Comparison of ENCODE assay signal across 11 cellular contexts in genomic region chr12:26940820-26941219, GRCh38. TPM values are rescaled to one million over a fixed set of nuclear protein-coding genes. Genes with fewer than 3 reads are reported as not detected.
DNase-seq lines count a peak whose midpoint lies in the region; ATAC-seq and TF ChIP-seq lines count a peak whose summit lies in the region.
"Had no signal": no experiment of that assay in that cellular context is flagged by ENCODE, and none has a peak within 500 bp of the region (broad histone marks: within the 10 kb centered on the region; RNA-seq: fewer than 3 reads in every experiment).

No MANE protein-coding gene starts in this region.

- H3K4me1 Mint-ChIP-seq in brain: peaks cover 54% of the 10 kb centered on the region
- H3K4me1 Mint-ChIP-seq in natural killer cell treated with Interleukin-12 subunit alpha and Interleukin-12 subunit beta and Interleukin-15 and Interleukin-18, amount 100 ng/mL, for 72 hours (ENCODE audit: low read depth in 2 of 2): peaks cover 37 to 75% of the 10 kb centered on the region in 2 donors

- H3K4me2 ChIP-seq in OCI-LY1 (ENCODE audit: low read length): peak overlapping the region; percentile 82

- peak overlapping the region; percentile 94 for H3K9ac ChIP-seq in OCI-LY1 (ENCODE audit: low read length)

- no peak for DNase-seq in natural killer cell treated with Interleukin-12 subunit alpha and Interleukin-12 subunit beta and Interleukin-15 and Interleukin-18, amount 100 ng/mL, for 72 hours (ENCODE audit: low spot score)
- DNase-seq in G401 (ENCODE audit: low spot score) (no peak), NCI-H1694 treated with DMSO at 0.1 percent for 48 hours (lab: John Stamatoyannopoulos, UW) (no peak), GM13977 (ENCODE audit: low spot score) (no peak)
- DNase-seq: foreskin keratinocyte, NCI-H510A, pancreas had no signal

- H3K9me3 Mint-ChIP-seq in brain: peaks cover 13 to 19% (median 16%) of the 10 kb centered on the region in 5 experiments
- no peaks in the 10 kb centered on the region for H3K9me3 Mint-ChIP-seq in natural killer cell treated with Interleukin-12 subunit alpha and Interleukin-12 subunit beta and Interleukin-15 and Interleukin-18, amount 100 ng/mL, for 72 hours

- peaks cover 41% of the 10 kb centered on the region for H3K36me3 Mint-ChIP-seq in brain
- H3K36me3 Mint-ChIP-seq in natural killer cell treated with Interleukin-12 subunit alpha and Interleukin-12 subunit beta and Interleukin-15 and Interleukin-18, amount 100 ng/mL, for 72 hours: peaks cover 9% of the 10 kb centered on the region

- H3K36me3 ChIP-seq in OCI-LY1 (ENCODE audit: insufficient read depth, low read length): peaks cover 17% of the 10 kb centered on the region
- H3K36me3 ChIP-seq: pancreas had no signal

- TF ChIP-seq CTCF in OCI-LY1 (IDR thresholded peaks at IDR 0.05; ENCODE audit: low read length) (no peak), brain (conservative IDR thresholded peaks at IDR 0.05) (no peak), GM13977 (IDR thresholded peaks at IDR 0.05; ENCODE audit: extremely low read depth, insufficient read depth, missing control alignments) (no peak)

- H3K27me3 Mint-ChIP-seq in brain: peaks cover 23% of the 10 kb centered on the region
- no peaks in the 10 kb centered on the region for H3K27me3 Mint-ChIP-seq in natural killer cell treated with Interleukin-12 subunit alpha and Interleukin-12 subunit beta and Interleukin-15 and Interleukin-18, amount 100 ng/mL, for 72 hours

- H3F3A ChIP-seq in OCI-LY1 (ENCODE audit: insufficient read depth, low read length): 0 out of 2 replicates have a peak, but pooled peaks cover 3% of the 10 kb centered on the region

- H3K27ac Mint-ChIP-seq in brain: peak overlapping the region in 1 of 5 experiments; percentile 99
- H3K27ac Mint-ChIP-seq in natural killer cell treated with Interleukin-12 subunit alpha and Interleukin-12 subunit beta and Interleukin-15 and Interleukin-18, amount 100 ng/mL, for 72 hours: peak overlapping the region; percentile 88 to 95

- ATAC-seq in natural killer cell treated with Interleukin-12 subunit alpha and Interleukin-12 subunit beta and Interleukin-15 and Interleukin-18, amount 100 ng/mL, for 72 hours: no peak
- no peak for ATAC-seq in GM21447 (IDR thresholded peaks at IDR 0.05; ENCODE audit: unreplicated experiment)
- ATAC-seq: foreskin keratinocyte, pancreas had no signal

- no peaks in the 10 kb centered on the region for H4K20me1 ChIP-seq in OCI-LY1 (ENCODE audit: insufficient read depth, low read length)

- H3K4me1 ChIP-seq in OCI-LY1 (ENCODE audit: insufficient read depth, low read length, severe bottlenecking): peaks cover 54% of the 10 kb centered on the region

- no peak overlapping the region for H2AFZ ChIP-seq in OCI-LY1 (ENCODE audit: low read length)

- peaks cover 91% of the 10 kb centered on the region for H3K79me2 ChIP-seq in OCI-LY1 (ENCODE audit: insufficient read depth, low read length)

- H3K9me3 ChIP-seq in OCI-LY1 (ENCODE audit: low read length): peaks cover 7% of the 10 kb centered on the region
- H3K9me3 ChIP-seq: pancreas had no signal

- H3K9me2 ChIP-seq in OCI-LY1 (ENCODE audit: low read depth, low read length): no peaks in the 10 kb centered on the region

- peak overlapping the region in 4 of 5 experiments; percentile 66 to 100 (median 99) for H3K4me3 Mint-ChIP-seq in brain
- H3K4me3 Mint-ChIP-seq in natural killer cell treated with Interleukin-12 subunit alpha and Interleukin-12 subunit beta and Interleukin-15 and Interleukin-18, amount 100 ng/mL, for 72 hours: peak overlapping the region; percentile 98

- peak overlapping the region; percentile 78 for H3K27ac ChIP-seq in OCI-LY1 (ENCODE audit: low read depth, low read length, poor library complexity, severe bottlenecking)
- H3K27ac ChIP-seq: foreskin keratinocyte, pancreas had no signal

- in situ Hi-C loops in G401 (cut with HindIII; ENCODE audit: low sequenced_read_pairs) (no loop called here), GM13977 (cut with MboI; ENCODE audit: low pct_unique_long_range_greater_than_20kb, low sequenced_read_pairs, unreplicated experiment) (no loop called here)

- H3K27me3 ChIP-seq in OCI-LY1 (ENCODE audit: insufficient read depth, low read length): no peaks in the 10 kb centered on the region
- H3K27me3 ChIP-seq: foreskin keratinocyte, pancreas had no signal

- peak overlapping the region; percentile 60 for H3K4me3 ChIP-seq in GM08714 (ENCODE audit: low read length)
- peak overlapping the region; percentile 90 for H3K4me3 ChIP-seq in OCI-LY1 (ENCODE audit: low read depth, low read length, poor library complexity, severe bottlenecking)

RNA-seq across cellular contexts. Expression of gene FGFR1OP2, which starts 2.5 kb away (rescaled TPM):
- 8.7 TPM for polyA plus RNA-seq in brain (ENCODE audit: insufficient read depth, low read depth, low replicate concordance)
- total RNA-seq in natural killer cell treated with Interleukin-12 subunit alpha and Interleukin-12 subunit beta and Interleukin-15 and Interleukin-18, amount 100 ng/mL, for 72 hours: 10 to 100 TPM; 55.6 to 68.5 TPM
- 27.0 and 45.7 TPM in 2 replicates for total RNA-seq in G401 (2014; rRNA removed; shearing (Covaris generic))

RNA-seq across cellular contexts. Expression of gene INTS13, which starts 3.0 kb away (rescaled TPM):
- 11.1 TPM for polyA plus RNA-seq in brain (ENCODE audit: insufficient read depth, low read depth, low replicate concordance)
- 10 to 100 TPM; 36.7 to 52.5 TPM for total RNA-seq in natural killer cell treated with Interleukin-12 subunit alpha and Interleukin-12 subunit beta and Interleukin-15 and Interleukin-18, amount 100 ng/mL, for 72 hours
- total RNA-seq in G401 (2014; rRNA removed; shearing (Covaris generic)): 48.1 and 58.6 TPM in 2 replicates
